10 cellular contexts compared by ENCODE assay signal in the genomic region with DNA sequence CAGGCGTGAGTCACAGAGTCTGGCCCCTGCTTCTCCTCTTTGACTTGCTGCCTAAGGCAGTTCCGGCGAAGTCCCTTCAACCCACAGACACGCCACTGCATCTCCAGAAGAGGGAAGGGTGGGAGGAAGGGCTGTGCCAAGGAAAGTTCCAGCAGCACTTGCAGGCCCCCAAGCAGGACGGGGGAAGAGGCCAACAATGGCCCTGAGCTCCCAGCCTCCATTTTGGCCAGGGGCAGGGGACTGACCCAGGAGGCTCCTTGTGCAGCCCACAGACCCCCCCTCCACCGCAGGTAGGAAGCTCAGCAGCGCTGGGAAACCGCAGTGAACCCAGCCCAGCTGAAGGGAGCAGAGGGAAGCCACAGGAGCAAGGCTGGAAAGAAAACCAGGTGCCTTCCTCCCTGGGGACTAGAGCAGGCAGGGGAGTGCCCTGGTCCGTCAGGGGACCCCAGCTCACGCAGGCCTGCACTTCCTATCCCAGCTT. TPM values are rescaled to one million over a fixed set of nuclear protein-coding genes. Genes with fewer than 3 reads are reported as not detected.
A peak's percentile ranks its signal among the peaks of the same experiment; 100 is the strongest.
DNase-seq lines count a peak whose midpoint lies in the region; ATAC-seq and TF ChIP-seq lines count a peak whose summit lies in the region.
"Had no signal": no experiment of that assay in that cellular context is flagged by ENCODE, and none has a peak within 500 bp of the region (broad histone marks: within the 10 kb centered on the region; RNA-seq: fewer than 3 reads in every experiment).

No MANE protein-coding gene starts in this region.

- no peaks in the 10 kb centered on the region for H3K27me3 ChIP-seq in hepatocyte
- H3K27me3 ChIP-seq in suprapubic skin = no peaks in the 10 kb centered on the region

- TF ChIP-seq CTCF in hepatocyte (IDR thresholded peaks at IDR 0.05; ENCODE audit: poor library complexity) (no peak), suprapubic skin (IDR thresholded peaks at IDR 0.05) (no peak)

- intact Hi-C loops in sciatic nerve (cut with DNase I) = no loop called here

- no peaks in the 10 kb centered on the region for H3K9me2 ChIP-seq in hepatocyte (replicated peaks; ENCODE audit: insufficient read depth)

- peak; percentile 12 to 17 for ATAC-seq in activated T-cell treated with anti-CD3 and anti-CD28 coated beads, Interleukin-2, amount 50 U/mL, for 72 hours (replicated peaks in 1 of 2)
- ATAC-seq in HG03460 (IDR thresholded peaks at IDR 0.05; ENCODE audit: unreplicated experiment) (no peak), sciatic nerve (no peak)

- H3K36me3 Mint-ChIP-seq in activated T-cell treated with anti-CD3 and anti-CD28 coated beads, Interleukin-2, amount 50 U/mL, for 72 hours (ENCODE audit: insufficient read depth in 2 of 2) = no peaks in the 10 kb centered on the region

- no peaks in the 10 kb centered on the region for H4K20me1 ChIP-seq in hepatocyte (ENCODE audit: insufficient read depth, poor library complexity, severe bottlenecking)

- peak overlapping the region; percentile 87 for H3K27ac ChIP-seq in hepatocyte
- H3K27ac ChIP-seq in suprapubic skin = peak overlapping the region; percentile 80

- WGBS in hepatocyte (ENCODE audit: low lambda C conversion rate, missing lambda C conversion rate) = 76% methylated on average over 10 of the region's 10 CpGs
- 51% methylated on average over 10 of the region's 10 CpGs for WGBS in suprapubic skin

- H3K79me2 ChIP-seq in hepatocyte = peaks cover 22% of the 10 kb centered on the region

- H3K9me3 Mint-ChIP-seq in activated T-cell treated with anti-CD3 and anti-CD28 coated beads, Interleukin-2, amount 50 U/mL, for 72 hours = no peaks in the 10 kb centered on the region
- H3K9me3 Mint-ChIP-seq: neural crest cell had no signal

- H3K27ac Mint-ChIP-seq in activated T-cell treated with anti-CD3 and anti-CD28 coated beads, Interleukin-2, amount 50 U/mL, for 72 hours = no peak overlapping the region

- H3K4me1 ChIP-seq in hepatocyte (ENCODE audit: insufficient read depth) (peaks cover 53% of the 10 kb centered on the region), suprapubic skin (peaks cover 65% of the 10 kb centered on the region)

- TF ChIP-seq EP300 in suprapubic skin (IDR thresholded peaks at IDR 0.05) = no peak

- H3K4me1 Mint-ChIP-seq in activated T-cell treated with anti-CD3 and anti-CD28 coated beads, Interleukin-2, amount 50 U/mL, for 72 hours (ENCODE audit: low read depth) = peaks cover 46% of the 10 kb centered on the region

- H3K9me3 ChIP-seq in hepatocyte (ENCODE audit: low read depth) (no peaks in the 10 kb centered on the region), suprapubic skin (no peaks in the 10 kb centered on the region)

- no peaks in the 10 kb centered on the region for H3K27me3 Mint-ChIP-seq in activated T-cell treated with anti-CD3 and anti-CD28 coated beads, Interleukin-2, amount 50 U/mL, for 72 hours (ENCODE audit: low read depth)

- H3K36me3 ChIP-seq in hepatocyte (replicated peaks; ENCODE audit: insufficient read depth, low read depth) = no peaks in the 10 kb centered on the region
- no peaks in the 10 kb centered on the region for H3K36me3 ChIP-seq in suprapubic skin

- no peak for TF ChIP-seq POLR2A in suprapubic skin (IDR thresholded peaks at IDR 0.05)

- peak overlapping the region; percentile 83 to 88 for H3K4me3 Mint-ChIP-seq in activated T-cell treated with anti-CD3 and anti-CD28 coated beads, Interleukin-2, amount 50 U/mL, for 72 hours
- H3K4me3 Mint-ChIP-seq: neural crest cell had no signal

- H3K4me3 ChIP-seq in hepatocyte (no peak overlapping the region), suprapubic skin (no peak overlapping the region)

- peak; percentile 14 for DNase-seq in activated effector memory CD4-positive, alpha-beta T cell treated with Interleukin-2 at 50 U/mL for 16 hours
- DNase-seq in activated effector memory CD4-positive, alpha-beta T cell treated with anti-CD3 and anti-CD28 coated beads, Interleukin-2, amount 50 U/mL, for 16 hours = no peak
- peak in 1 of 2 donors; percentile 22 for DNase-seq in activated T-cell treated with anti-CD3 and anti-CD28 coated beads, Interleukin-2, amount 50 U/mL, for 72 hours
- peak; percentile 15 for DNase-seq in hepatocyte (ENCODE audit: low spot score)
- no peak for DNase-seq in suprapubic skin (ENCODE audit: low spot score in 2 of 2)
- DNase-seq in sciatic nerve (ENCODE audit: low spot score) = no peak
- no peak for DNase-seq in globus pallidus (ENCODE audit: low spot score)
- DNase-seq: NCI-H510A treated with DMSO at 0.1 percent for 48 hours had no signal

- peak overlapping the region; percentile 66 for H3K4me2 ChIP-seq in hepatocyte

- H2AFZ ChIP-seq in hepatocyte = no peak overlapping the region

RNA-seq across cellular contexts. Expression of gene ACOT7, which starts 35.4 kb away (rescaled TPM):
- total RNA-seq in activated T-cell treated with anti-CD3 and anti-CD28 coated beads, Interleukin-2, amount 50 U/mL, for 72 hours = 10 to 100 TPM; 32.1 to 37.6 TPM
- 20.3 and 25.8 TPM in 2 replicates for total RNA-seq in hepatocyte
- polyA plus RNA-seq in hepatocyte = 38.1 and 39.9 TPM in 2 replicates
- total RNA-seq in suprapubic skin = 10 to 100 TPM in 3 of 4 donors, 1 to 10 TPM in 1; 8.4 to 40.5 (median 26.7) TPM
- 11.9 TPM for total RNA-seq in sciatic nerve

Comparison
In these comparisons a context has a peak if more than half of its experiments do, and no peak if none do; other contexts are left out.
1. DNase-seq: peak in activated effector memory CD4-positive, alpha-beta T cell treated with Interleukin-2 at 50 U/mL for 16 hours (single experiment) and hepatocyte (single experiment); none in activated effector memory CD4-positive, alpha-beta T cell treated with anti-CD3 and anti-CD28 coated beads, Interleukin-2, amount 50 U/mL, for 16 hours (single experiment), suprapubic skin (0 of 2), sciatic nerve (single experiment) and globus pallidus (single experiment).
2. ATAC-seq: peak in activated T-cell treated with anti-CD3 and anti-CD28 coated beads, Interleukin-2, amount 50 U/mL, for 72 hours (2 of 2); none in HG03460 (single experiment) and sciatic nerve (single experiment).